7 cellular contexts compared by ENCODE assay signal in the genomic region with DNA sequence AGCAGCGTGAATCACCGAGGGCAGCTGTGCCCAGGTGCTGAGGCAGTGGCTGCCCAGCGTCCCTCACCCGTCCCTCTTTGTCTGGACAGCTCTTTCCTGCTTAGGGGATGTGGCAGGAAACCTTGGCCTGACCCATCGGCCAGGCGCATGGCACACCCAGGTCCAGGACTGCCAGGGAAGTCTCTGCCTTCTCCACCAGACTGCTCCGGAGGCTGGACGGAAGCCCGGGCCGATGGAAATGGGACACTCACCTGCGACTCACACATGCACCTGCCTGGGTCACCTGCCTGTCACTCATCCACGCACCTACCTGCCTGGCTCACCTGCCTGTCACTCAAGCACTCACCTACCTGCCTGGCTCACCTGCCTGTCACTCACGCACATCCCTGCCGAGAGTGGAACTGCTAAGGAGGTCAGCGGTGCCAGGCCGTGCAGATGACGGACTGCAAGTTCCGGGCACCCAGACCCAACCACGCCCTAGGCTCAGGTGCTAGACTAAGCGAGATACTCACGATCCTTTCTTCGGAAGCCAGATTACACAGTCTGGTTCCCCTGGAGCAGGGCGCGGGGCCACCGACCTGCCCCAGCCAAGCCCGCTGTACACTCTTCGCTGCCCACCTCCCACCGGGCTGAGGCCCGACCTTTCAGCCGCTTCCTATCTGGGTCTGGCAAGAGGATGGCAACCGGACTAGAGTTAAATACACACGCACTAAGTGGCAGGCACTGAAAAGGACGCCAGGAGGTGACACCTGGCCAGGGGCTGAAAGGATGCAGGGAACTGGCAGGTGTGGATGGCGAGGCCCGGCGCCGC. TPM values are rescaled to one million over a fixed set of nuclear protein-coding genes. Genes with fewer than 3 reads are reported as not detected.
DNase-seq lines count a peak whose midpoint lies in the region; ATAC-seq, FAIRE-seq and TF ChIP-seq lines count a peak whose summit lies in the region.

No MANE protein-coding gene starts in this region.

- CTCF ChIA-PET in HEK293 (lab: Yijun Ruan, JAX), result no interaction called here
- CTCF ChIA-PET in PC-3 (lab: Charles Lee), result no interaction called here
- CTCF ChIA-PET in endothelial cell of umbilical vein (lab: Charles Lee), result interaction anchor here (1.0 to 2.1 kb wide), 6 partner anchors 18 to 288 kb away, joined by 3 to 11 read pairs (median 7); no protein-coding TSS in a partner anchor

- H3K36me3 ChIP-seq in HEK293 (ENCODE audit: control insufficient read depth in 2 of 2, insufficient read depth in 1 of 2, low read length in 2 of 2) (peaks cover 4 to 51% of the 10 kb centered on the region in 2 experiments; a peak in 2 of 3 replicates), PC-3 (ENCODE audit: low read depth, low read length) (peaks cover 23% of the 10 kb centered on the region; the same call in 1 of the 2 replicates), endothelial cell of umbilical vein (ENCODE audit: control insufficient read depth in 2 of 2, extremely low read depth in 1 of 2, insufficient read depth in 2 of 2, low read length in 2 of 2) (peaks cover 0 to 6% of the 10 kb centered on the region in 2 experiments)

- peaks cover 3% of the 10 kb centered on the region for H3F3A ChIP-seq in PC-3 (ENCODE audit: low read length, unreplicated experiment)

- peak overlapping the region; percentile 89 for H3K4me3 ChIP-seq in HEK293 (ENCODE audit: low read depth, low read length)
- peak overlapping the region; percentile 96 for H3K4me3 ChIP-seq in PC-3 (ENCODE audit: low read length)
- peak overlapping the region; percentile 43 to 72 (median 64) for H3K4me3 ChIP-seq in endothelial cell of umbilical vein (replicated peaks in 1 of 3; ENCODE audit: insufficient read depth in 1 of 3, low read depth in 1 of 3, low read length in 3 of 3)

- BruUV-seq in PC-3 (replicated peaks; lab: Mats Ljungman, UMichigan) (TSS peak; percentile 94), endothelial cell of umbilical vein (replicated peaks; lab: Mats Ljungman, UMichigan) (TSS peak; percentile 77)

- H3K4me2 ChIP-seq in PC-3 (ENCODE audit: low read length) (peak overlapping the region; percentile 100), endothelial cell of umbilical vein (ENCODE audit: insufficient read depth, low read length) (peak overlapping the region; percentile 32)

- H3K9me3 ChIP-seq in HEK293 (ENCODE audit: control insufficient read depth, insufficient read depth, low read depth, low read length) (no peaks in the 10 kb centered on the region), PC-3 (ENCODE audit: low read length) (no peaks in the 10 kb centered on the region), endothelial cell of umbilical vein (replicated peaks; ENCODE audit: control insufficient read depth, insufficient read depth, low read length) (no peaks in the 10 kb centered on the region)

- H3K9me1 ChIP-seq in endothelial cell of umbilical vein (replicated peaks; ENCODE audit: control insufficient read depth, extremely low read depth, insufficient read depth, low read length), result no peaks in the 10 kb centered on the region

- no peaks in the 10 kb centered on the region for H3K9me2 ChIP-seq in PC-3 (replicated peaks; ENCODE audit: low read length)

- peaks cover 68% of the 10 kb centered on the region for H3K79me2 ChIP-seq in PC-3 (ENCODE audit: low read length)
- peaks cover 51% of the 10 kb centered on the region for H3K79me2 ChIP-seq in endothelial cell of umbilical vein (ENCODE audit: control insufficient read depth, insufficient read depth, low read length)

- dilution Hi-C loops in endothelial cell of umbilical vein (cut with MboI; ENCODE audit: extremely low pct_ligation_motif_present, low sequenced_read_pairs), result no loop called here

- peak overlapping the region; percentile 83 for H3K4me3 Mint-ChIP-seq in osteocyte (ENCODE audit: unreplicated experiment)

- no peaks in the 10 kb centered on the region for H3K9me3 Mint-ChIP-seq in osteocyte (ENCODE audit: unreplicated experiment)

- H3K4me1 ChIP-seq in HEK293 (ENCODE audit: control insufficient read depth, insufficient read depth, low read length), result 0 out of 2 replicates have a peak, but pooled peaks cover 4% of the 10 kb centered on the region
- H3K4me1 ChIP-seq in PC-3 (ENCODE audit: insufficient read depth, low read length), result peaks cover 29% of the 10 kb centered on the region
- peaks cover 24% of the 10 kb centered on the region for H3K4me1 ChIP-seq in endothelial cell of umbilical vein (ENCODE audit: control insufficient read depth, extremely low read depth, insufficient read depth, low read length)

- H2AFZ ChIP-seq in PC-3 (ENCODE audit: low read length), result no peak overlapping the region
- H2AFZ ChIP-seq in endothelial cell of umbilical vein (ENCODE audit: low read depth, low read length), result no peak overlapping the region

- peaks cover 12% of the 10 kb centered on the region for H4K20me1 ChIP-seq in PC-3 (ENCODE audit: low read length)
- H4K20me1 ChIP-seq in endothelial cell of umbilical vein (replicated peaks; ENCODE audit: control insufficient read depth, extremely low read depth, insufficient read depth, low read length), result no peaks in the 10 kb centered on the region

- H3K27me3 ChIP-seq in PC-3 (ENCODE audit: low read length) (no peaks in the 10 kb centered on the region), endothelial cell of umbilical vein (ENCODE audit: control insufficient read depth in 2 of 2, insufficient read depth in 2 of 2, low read length in 2 of 2) (no peaks in the 10 kb centered on the region)

- FAIRE-seq in endothelial cell of umbilical vein (lab: Jason Lieb, UNC), result peak; percentile 69

- H3K27ac Mint-ChIP-seq in osteocyte (ENCODE audit: unreplicated experiment), result peak overlapping the region; percentile 79

- H3K27ac ChIP-seq in HEK293 (ENCODE audit: extremely low read depth, low read depth, low read length) (peak overlapping the region; percentile 86), PC-3 (ENCODE audit: low read length) (peak overlapping the region; percentile 90), endothelial cell of umbilical vein (ENCODE audit: insufficient read depth, low read depth, low read length) (peak overlapping the region; percentile 69)

- POLR2A ChIA-PET in HEK293 (lab: Yijun Ruan, JAX) (interaction anchor here (1.8 kb wide), 2 partner anchors 8 to 18 kb away, joined by 6 to 12 read pairs; no protein-coding TSS in a partner anchor), PC-3 (lab: Charles Lee; ENCODE audit: unreplicated experiment) (interaction anchor here (0.5 to 0.6 kb wide), 2 partner anchors 114 to 259 kb away, joined by 3 to 4 read pairs; a partner anchor contains a TSS), endothelial cell of umbilical vein (lab: Charles Lee) (interaction anchor here (0.7 kb wide), 1 partner anchor 41 kb away, joined by 3 read pairs; no protein-coding TSS in a partner anchor)

- peak; percentile 64 for ATAC-seq in PC-3
- ATAC-seq in left lobe of liver, result no peak
- no peak for ATAC-seq in HG03565 (IDR thresholded peaks at IDR 0.05; ENCODE audit: unreplicated experiment)

- DNase-seq in PC-3 (peak; percentile 97), endothelial cell of umbilical vein (ENCODE audit: low read depth, low spot score) (peak; percentile 51), osteocyte (ENCODE audit: extremely low spot score, unreplicated experiment) (no peak), left lobe of liver (ENCODE audit: low spot score) (no peak)
- no peak for DNase-seq in effector CD8-positive, alpha-beta T cell (lab: John Stamatoyannopoulos, UW)

- intact Hi-C loops in PC-3 (cut with micrococcal nuclease), result no loop called here
- intact Hi-C loops in endothelial cell of umbilical vein (cut with micrococcal nuclease), result loop anchor here (2.0 to 5.0 kb wide), 3 partner anchors 26 to 260 kb away; a partner anchor contains a TSS

- TF ChIP-seq CTCF in HEK293 (tag by site-specific recombination; IDR thresholded peaks at IDR 0.05) (no peak), PC-3 (conservative IDR thresholded peaks at IDR 0.05; ENCODE audit: low read depth, low read length) (no peak), endothelial cell of umbilical vein (IDR thresholded peaks at IDR 0.05; ENCODE audit: extremely low read depth in 1 of 2, insufficient read depth in 1 of 2, low read depth in 1 of 2, low read length in 2 of 2) (no peak), osteocyte (IDR thresholded peaks at IDR 0.05) (no peak)

- H3K27me3 Mint-ChIP-seq in osteocyte (ENCODE audit: unreplicated experiment), result no peaks in the 10 kb centered on the region

- H3K9ac ChIP-seq in PC-3 (ENCODE audit: low read length), result peak overlapping the region; percentile 98
- H3K9ac ChIP-seq in endothelial cell of umbilical vein (replicated peaks; ENCODE audit: extremely low read depth, insufficient read depth, low read length), result peak overlapping the region; percentile 90

- TF ChIP-seq POLR2A in endothelial cell of umbilical vein (IDR thresholded peaks at IDR 0.05; ENCODE audit: low read depth, low read length), result no peak

- H3K36me3 Mint-ChIP-seq in osteocyte (ENCODE audit: unreplicated experiment), result peaks cover 5% of the 10 kb centered on the region

- peaks cover 29% of the 10 kb centered on the region for H3K4me1 Mint-ChIP-seq in osteocyte (ENCODE audit: unreplicated experiment)

RNA-seq across cellular contexts. Expression of a gene that starts 1.1 kb away (rescaled TPM):
- 182 and 200 TPM in 2 replicates for total RNA-seq in PC-3 (2014; rRNA removed)
- total RNA-seq in endothelial cell of umbilical vein, result 80.7 and 87.2 TPM in 2 replicates
- polyA plus RNA-seq in endothelial cell of umbilical vein, result 50.0 and 60.7 TPM in 2 replicates
- 46.1 and 63.4 TPM in 2 replicates for polyA plus RNA-seq in endothelial cell of umbilical vein (2011; cell fraction: cytosol; rRNA removed)
- 51.6 and 62.4 TPM in 2 replicates for polyA plus RNA-seq in endothelial cell of umbilical vein (2011; cell fraction: nucleus; rRNA removed)
- 48.2 and 50.2 TPM in 2 replicates for polyA plus RNA-seq in endothelial cell of umbilical vein (2012)
- polyA minus RNA-seq in endothelial cell of umbilical vein, result 24.5 and 35.1 TPM in 2 replicates
- polyA minus RNA-seq in endothelial cell of umbilical vein (2011; cell fraction: cytosol; rRNA and poly(A)+ RNA removed), result 25.1 TPM
- polyA minus RNA-seq in endothelial cell of umbilical vein (2011; cell fraction: nucleus; rRNA and poly(A)+ RNA removed), result 29.9 and 37.5 TPM in 2 replicates
- 58.2 and 65.1 TPM in 2 replicates for total RNA-seq in osteocyte
- 27.6 TPM for total RNA-seq in left lobe of liver

RNA-seq across cellular contexts. Expression of a gene that starts 7.7 kb away (rescaled TPM):
- total RNA-seq in PC-3 (2014; rRNA removed), result 4.2 and 5.3 TPM in 2 replicates
- 3.0 and 3.3 TPM in 2 replicates for total RNA-seq in endothelial cell of umbilical vein
- 2.3 and 4.0 TPM in 2 replicates for polyA plus RNA-seq in endothelial cell of umbilical vein
- 0.32 and 0.68 TPM in 2 replicates for polyA plus RNA-seq in endothelial cell of umbilical vein (2011; cell fraction: cytosol; rRNA removed)
- 13.9 and 15.0 TPM in 2 replicates for polyA plus RNA-seq in endothelial cell of umbilical vein (2011; cell fraction: nucleus; rRNA removed)
- 0.75 and 0.86 TPM in 2 replicates for polyA plus RNA-seq in endothelial cell of umbilical vein (2012)
- polyA minus RNA-seq in endothelial cell of umbilical vein, result 0.08 and 2.0 TPM in 2 replicates
- polyA minus RNA-seq in endothelial cell of umbilical vein (2011; cell fraction: cytosol; rRNA and poly(A)+ RNA removed), result not detected
- polyA minus RNA-seq in endothelial cell of umbilical vein (2011; cell fraction: nucleus; rRNA and poly(A)+ RNA removed), result 0.63 and 2.4 TPM in 2 replicates
- total RNA-seq in osteocyte, result 6.2 and 11.0 TPM in 2 replicates
- total RNA-seq in left lobe of liver, result 5.7 TPM

RNA-seq across cellular contexts. Expression of a gene that starts 26.0 kb away (rescaled TPM):
- total RNA-seq in PC-3 (2014; rRNA removed), result 2.8 and 3.9 TPM in 2 replicates
- total RNA-seq in endothelial cell of umbilical vein, result 1.9 and 4.1 TPM in 2 replicates
- polyA plus RNA-seq in endothelial cell of umbilical vein, result 0.67 and 1.0 TPM in 2 replicates
- 0.15 and 0.18 TPM in 2 replicates for polyA plus RNA-seq in endothelial cell of umbilical vein (2011; cell fraction: cytosol; rRNA removed)
- polyA plus RNA-seq in endothelial cell of umbilical vein (2011; cell fraction: nucleus; rRNA removed), result 2.7 and 3.4 TPM in 2 replicates
- polyA plus RNA-seq in endothelial cell of umbilical vein (2012), result 0.87 and 1.2 TPM in 2 replicates
- 0.34 TPM in 1 of 2 replicates, not detected in the other for polyA minus RNA-seq in endothelial cell of umbilical vein
- polyA minus RNA-seq in endothelial cell of umbilical vein (2011; cell fraction: cytosol; rRNA and poly(A)+ RNA removed), result not detected
- 1.2 and 1.9 TPM in 2 replicates for polyA minus RNA-seq in endothelial cell of umbilical vein (2011; cell fraction: nucleus; rRNA and poly(A)+ RNA removed)
- 3.6 and 3.8 TPM in 2 replicates for total RNA-seq in osteocyte
- 3.5 TPM for total RNA-seq in left lobe of liver

RNA-seq across cellular contexts. Expression of a gene that starts 35.2 kb away (rescaled TPM):
- total RNA-seq in PC-3 (2014; rRNA removed), result 116 and 178 TPM in 2 replicates
- 39.0 and 43.0 TPM in 2 replicates for total RNA-seq in endothelial cell of umbilical vein
- polyA plus RNA-seq in endothelial cell of umbilical vein, result 27.8 and 41.3 TPM in 2 replicates
- polyA plus RNA-seq in endothelial cell of umbilical vein (2011; cell fraction: cytosol; rRNA removed), result 6.7 and 11.6 TPM in 2 replicates
- polyA plus RNA-seq in endothelial cell of umbilical vein (2011; cell fraction: nucleus; rRNA removed), result 306 and 358 TPM in 2 replicates
- 25.5 and 29.9 TPM in 2 replicates for polyA plus RNA-seq in endothelial cell of umbilical vein (2012)
- polyA minus RNA-seq in endothelial cell of umbilical vein, result 22.8 and 26.4 TPM in 2 replicates
- 29.8 TPM for polyA minus RNA-seq in endothelial cell of umbilical vein (2011; cell fraction: cytosol; rRNA and poly(A)+ RNA removed)
- polyA minus RNA-seq in endothelial cell of umbilical vein (2011; cell fraction: nucleus; rRNA and poly(A)+ RNA removed), result 33.4 and 58.9 TPM in 2 replicates
- total RNA-seq in osteocyte, result 62.7 and 73.8 TPM in 2 replicates
- total RNA-seq in left lobe of liver, result 31.9 TPM

RNA-seq across cellular contexts. Expression of a gene that starts 35.9 kb away (rescaled TPM):
- 132 and 142 TPM in 2 replicates for total RNA-seq in PC-3 (2014; rRNA removed)
- 16.6 and 18.8 TPM in 2 replicates for total RNA-seq in endothelial cell of umbilical vein
- 27.3 and 45.9 TPM in 2 replicates for polyA plus RNA-seq in endothelial cell of umbilical vein
- 13.4 and 21.1 TPM in 2 replicates for polyA plus RNA-seq in endothelial cell of umbilical vein (2011; cell fraction: cytosol; rRNA removed)
- 13.4 and 13.7 TPM in 2 replicates for polyA plus RNA-seq in endothelial cell of umbilical vein (2011; cell fraction: nucleus; rRNA removed)
- 8.9 and 10.7 TPM in 2 replicates for polyA plus RNA-seq in endothelial cell of umbilical vein (2012)
- 5.5 and 8.0 TPM in 2 replicates for polyA minus RNA-seq in endothelial cell of umbilical vein
- polyA minus RNA-seq in endothelial cell of umbilical vein (2011; cell fraction: cytosol; rRNA and poly(A)+ RNA removed), result 22.0 TPM
- polyA minus RNA-seq in endothelial cell of umbilical vein (2011; cell fraction: nucleus; rRNA and poly(A)+ RNA removed), result 3.8 and 7.8 TPM in 2 replicates
- 21.5 and 22.1 TPM in 2 replicates for total RNA-seq in osteocyte
- 8.4 TPM for total RNA-seq in left lobe of liver

Comparison
In these comparisons a context has a peak if more than half of its experiments do, and no peak if none do; other contexts are left out.
1. DNase-seq: peak in PC-3 (single experiment) and endothelial cell of umbilical vein (single experiment); none in osteocyte (single experiment), effector CD8-positive, alpha-beta T cell (single experiment) and left lobe of liver (single experiment).
2. Peak in every context shown above with its lines, with median percentiles within 50 percentile points of each other: H3K27ac ChIP-seq and H3K4me3 ChIP-seq.